In the genomic region with DNA sequence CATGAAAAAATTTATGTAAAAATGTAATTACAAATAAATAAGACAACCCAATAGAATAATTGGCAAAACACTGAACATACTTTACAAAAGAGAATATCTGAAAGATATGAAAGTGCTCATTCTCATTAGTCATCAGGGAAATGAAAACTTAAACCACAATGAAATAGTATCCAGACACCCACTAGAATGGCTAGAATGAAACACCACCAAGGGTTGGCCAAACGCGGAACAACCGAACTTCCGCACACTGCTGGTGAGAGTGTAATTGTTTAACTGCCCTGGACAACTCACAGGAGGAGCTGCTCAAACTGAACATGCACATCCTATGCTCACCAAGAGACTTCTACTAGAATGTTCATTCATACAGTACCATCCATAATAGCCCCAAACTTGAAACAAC, we compare ENCODE assay signal across 10 cellular contexts. TPM values are rescaled to one million over a fixed set of nuclear protein-coding genes. Genes with fewer than 3 reads are reported as not detected.
DNase-seq lines count a peak whose midpoint lies in the region; ATAC-seq lines count a peak whose summit lies in the region.
"Had no signal": no experiment of that assay in that cellular context is flagged by ENCODE, and none has a peak within 500 bp of the region (broad histone marks: within the 10 kb centered on the region; RNA-seq: fewer than 3 reads in every experiment).

No MANE protein-coding gene starts in this region.

- DNase-seq in T-helper 2 cell treated with Interferon-gamma antibody and Interleukin-4, amounts not matched to agents 5 μg/mL and 100 μg/mL, for 36 hours (ENCODE audit: low spot score): peak; percentile 40
- DNase-seq in myocyte (ENCODE audit: low read depth) (peak; percentile 47), NCI-H748 treated with DMSO at 0.1 percent for 48 hours (lab: John Stamatoyannopoulos, UW) (no peak), GM03348 (ENCODE audit: low spot score) (no peak)
- DNase-seq: activated naive CD8-positive, alpha-beta T cell treated with anti-CD3 and anti-CD28 coated beads, Interleukin-2, amount 10 ng/mL, durations not matched to agents 7 days and 5 days; substantia nigra had no signal

- H3K36me3 Mint-ChIP-seq in T-helper 2 cell treated with Interferon-gamma antibody and Interleukin-4, amounts not matched to agents 5 μg/mL and 100 μg/mL, for 36 hours (ENCODE audit: low read depth): no peaks in the 10 kb centered on the region
- H3K36me3 Mint-ChIP-seq: activated naive CD8-positive, alpha-beta T cell treated with anti-CD3 and anti-CD28 coated beads, Interleukin-2, amount 10 ng/mL, durations not matched to agents 7 days and 5 days had no signal

- H3K4me3 Mint-ChIP-seq in T-helper 2 cell treated with Interferon-gamma antibody and Interleukin-4, amounts not matched to agents 5 μg/mL and 100 μg/mL, for 36 hours: peak overlapping the region; percentile 24

- peaks cover 11% of the 10 kb centered on the region for H3K4me1 Mint-ChIP-seq in T-helper 2 cell treated with Interferon-gamma antibody and Interleukin-4, amounts not matched to agents 5 μg/mL and 100 μg/mL, for 36 hours (ENCODE audit: low read depth)

- H3K9me3 Mint-ChIP-seq in T-helper 2 cell treated with Interferon-gamma antibody and Interleukin-4, amounts not matched to agents 5 μg/mL and 100 μg/mL, for 36 hours: no peaks in the 10 kb centered on the region
- H3K9me3 Mint-ChIP-seq: activated naive CD8-positive, alpha-beta T cell treated with anti-CD3 and anti-CD28 coated beads, Interleukin-2, amount 10 ng/mL, durations not matched to agents 7 days and 5 days had no signal

- ATAC-seq in GM18498 (IDR thresholded peaks at IDR 0.05; ENCODE audit: unreplicated experiment): peak; percentile 62
- peak; percentile 65 for ATAC-seq in HG02938 (IDR thresholded peaks at IDR 0.05; ENCODE audit: unreplicated experiment)
- ATAC-seq in HG02840 (IDR thresholded peaks at IDR 0.05; ENCODE audit: low FRiP score, unreplicated experiment): no peak
- ATAC-seq: left lobe of liver had no signal

- H3K27ac Mint-ChIP-seq in T-helper 2 cell treated with Interferon-gamma antibody and Interleukin-4, amounts not matched to agents 5 μg/mL and 100 μg/mL, for 36 hours: no peak overlapping the region
- H3K27ac Mint-ChIP-seq: activated naive CD8-positive, alpha-beta T cell treated with anti-CD3 and anti-CD28 coated beads, Interleukin-2, amount 10 ng/mL, durations not matched to agents 7 days and 5 days had no signal

- H3K27me3 Mint-ChIP-seq in T-helper 2 cell treated with Interferon-gamma antibody and Interleukin-4, amounts not matched to agents 5 μg/mL and 100 μg/mL, for 36 hours (ENCODE audit: low read depth): peaks cover 14% of the 10 kb centered on the region

RNA-seq across cellular contexts. Expression of a gene that starts 5.8 kb away (rescaled TPM):
- total RNA-seq in myocyte: 54.7 and 75.7 TPM in 2 replicates
- polyA plus RNA-seq in myocyte (2012): 51.5 TPM

RNA-seq across cellular contexts. Expression of a gene that starts 10.4 kb away (rescaled TPM):
- total RNA-seq in myocyte: 11.9 and 17.9 TPM in 2 replicates
- 11.4 TPM for polyA plus RNA-seq in myocyte (2012)

Comparison
In these comparisons a context has a peak if more than half of its experiments do, and no peak if none do; other contexts are left out.
1. DNase-seq: peak in T-helper 2 cell treated with Interferon-gamma antibody and Interleukin-4, amounts not matched to agents 5 μg/mL and 100 μg/mL, for 36 hours (single experiment) and myocyte (single experiment); none in NCI-H748 treated with DMSO at 0.1 percent for 48 hours (single experiment) and GM03348 (single experiment).